In genomic region chrX:30888526-30889146, GRCh38 we compare ENCODE assay signal across 8 cellular contexts. TPM values are rescaled to one million over a fixed set of nuclear protein-coding genes. Genes with fewer than 3 reads are reported as not detected.
DNase-seq lines count a peak whose midpoint lies in the region; ATAC-seq and TF ChIP-seq lines count a peak whose summit lies in the region.

No MANE protein-coding gene starts in this region.

- H3K9me3 ChIP-seq in CD4-positive, alpha-beta memory T cell (ENCODE audit: control insufficient read depth in 1 of 2, low read length in 2 of 2), result no peaks in the 10 kb centered on the region
- no peaks in the 10 kb centered on the region for H3K9me3 ChIP-seq in upper lobe of right lung

- H3K4me3 ChIP-seq in CD4-positive, alpha-beta memory T cell (ENCODE audit: low read length in 2 of 2), result peak overlapping the region; percentile 57 to 65
- peak overlapping the region; percentile 64 for H3K4me3 ChIP-seq in epithelial cell of esophagus (ENCODE audit: low read length)
- peak overlapping the region; percentile 61 for H3K4me3 ChIP-seq in upper lobe of right lung

- peak in 1 of 5 donors; percentile 39 for DNase-seq in CD4-positive, alpha-beta memory T cell
- DNase-seq in activated CD4-positive, alpha-beta T cell treated with anti-CD3 and anti-CD28 coated beads, Interleukin-2, amount 10 ng/mL, durations not matched to agents 24 days and 14 days, result peak; percentile 76
- DNase-seq in epithelial cell of esophagus (ENCODE audit: low read depth), result no peak
- DNase-seq in natural killer cell, result no peak
- DNase-seq in upper lobe of right lung, result no peak
- DNase-seq in effector CD4-positive, alpha-beta T cell, result no peak

- no peaks in the 10 kb centered on the region for H3K27me3 Mint-ChIP-seq in CD4-positive, alpha-beta memory T cell
- H3K27me3 Mint-ChIP-seq in activated CD4-positive, alpha-beta T cell treated with anti-CD3 and anti-CD28 coated beads, Interleukin-2, amount 10 ng/mL, durations not matched to agents 24 days and 14 days, result peaks cover 2% of the 10 kb centered on the region
- no peaks in the 10 kb centered on the region for H3K27me3 Mint-ChIP-seq in natural killer cell (ENCODE audit: low read depth in 2 of 2)

- CTCF ChIA-PET in CD4-positive, alpha-beta memory T cell (lab: Charles Lee; ENCODE audit: partially characterized antibody), result no interaction called here

- no peaks in the 10 kb centered on the region for H3K36me3 ChIP-seq in CD4-positive, alpha-beta memory T cell (ENCODE audit: insufficient read depth, low read length)
- H3K36me3 ChIP-seq in upper lobe of right lung, result no peaks in the 10 kb centered on the region

- H3K4me3 Mint-ChIP-seq in CD4-positive, alpha-beta memory T cell, result peak overlapping the region; percentile 83 to 93 (median 87)
- H3K4me3 Mint-ChIP-seq in activated CD4-positive, alpha-beta T cell treated with anti-CD3 and anti-CD28 coated beads, Interleukin-2, amount 10 ng/mL, durations not matched to agents 24 days and 14 days, result peak overlapping the region; percentile 88
- H3K4me3 Mint-ChIP-seq in natural killer cell, result peak overlapping the region; percentile 81

- TF ChIP-seq CTCF in epithelial cell of esophagus (IDR thresholded peaks at IDR 0.05; ENCODE audit: insufficient read depth, low read depth, low read length, missing control alignments) (no peak), natural killer cell (IDR thresholded peaks at IDR 0.05) (no peak), upper lobe of right lung (IDR thresholded peaks at IDR 0.05) (no peak)

- POLR2A ChIA-PET in CD4-positive, alpha-beta memory T cell (lab: Charles Lee; ENCODE audit: partially characterized antibody), result interaction anchor here (1.4 kb wide), 1 partner anchor 57 kb away, joined by 3 read pairs; no protein-coding TSS in a partner anchor

- peaks cover 43% of the 10 kb centered on the region for H3K4me1 ChIP-seq in CD4-positive, alpha-beta memory T cell (ENCODE audit: insufficient read depth, low read length)
- H3K4me1 ChIP-seq in upper lobe of right lung, result no peaks in the 10 kb centered on the region

- intact Hi-C loops in CD4-positive, alpha-beta memory T cell (cut with micrococcal nuclease), result loop anchor here (1.0 to 10.0 kb wide), 4 partner anchors 58 to 312 kb away; partner anchors contain the start of genes GK and TASL
- intact Hi-C loops in activated CD4-positive, alpha-beta T cell treated with anti-CD3 and anti-CD28 coated beads, Interleukin-2, amount 10 ng/mL, durations not matched to agents 24 days and 14 days (cut with micrococcal nuclease), result loop anchor here (1.0 to 10.0 kb wide), 8 partner anchors 7 to 311 kb away; partner anchors contain the start of gene TASL
- intact Hi-C loops in natural killer cell (cut with micrococcal nuclease), result loop anchor here (5.0 to 10.0 kb wide), 2 partner anchors 236 to 314 kb away; partner anchors contain the start of genes GK and TASL
- intact Hi-C loops in upper lobe of right lung (cut with DNase I), result no loop called here

- ATAC-seq in GM19397 (IDR thresholded peaks at IDR 0.05; ENCODE audit: unreplicated experiment), result peak; percentile 26
- peak; percentile 19 for ATAC-seq in HG03457 (IDR thresholded peaks at IDR 0.05; ENCODE audit: unreplicated experiment)
- peak; percentile 17 to 29 (median 17) for ATAC-seq in natural killer cell
- peak; percentile 37 for ATAC-seq in upper lobe of right lung

- peak overlapping the region; percentile 68 to 91 (median 83) for H3K27ac Mint-ChIP-seq in CD4-positive, alpha-beta memory T cell
- H3K27ac Mint-ChIP-seq in activated CD4-positive, alpha-beta T cell treated with anti-CD3 and anti-CD28 coated beads, Interleukin-2, amount 10 ng/mL, durations not matched to agents 24 days and 14 days, result peak overlapping the region; percentile 92
- peak overlapping the region; percentile 72 to 94 for H3K27ac Mint-ChIP-seq in natural killer cell

- H3K9me3 Mint-ChIP-seq in CD4-positive, alpha-beta memory T cell, result peaks cover 0 to 2% (median 0%) of the 10 kb centered on the region in 8 donors
- H3K9me3 Mint-ChIP-seq in activated CD4-positive, alpha-beta T cell treated with anti-CD3 and anti-CD28 coated beads, Interleukin-2, amount 10 ng/mL, durations not matched to agents 24 days and 14 days, result no peaks in the 10 kb centered on the region
- H3K9me3 Mint-ChIP-seq in natural killer cell, result no peaks in the 10 kb centered on the region

- no peaks in the 10 kb centered on the region for H3K27me3 ChIP-seq in CD4-positive, alpha-beta memory T cell (ENCODE audit: insufficient read depth, low read length)
- H3K27me3 ChIP-seq in upper lobe of right lung, result no peaks in the 10 kb centered on the region

- H3K27ac ChIP-seq in CD4-positive, alpha-beta memory T cell (ENCODE audit: low read depth, low read length), result peak overlapping the region; percentile 72
- H3K27ac ChIP-seq in upper lobe of right lung, result peak overlapping the region; percentile 79

- peaks cover 13 to 57% (median 38%) of the 10 kb centered on the region in 4 donors for H3K4me1 Mint-ChIP-seq in CD4-positive, alpha-beta memory T cell
- peaks cover 21% of the 10 kb centered on the region for H3K4me1 Mint-ChIP-seq in activated CD4-positive, alpha-beta T cell treated with anti-CD3 and anti-CD28 coated beads, Interleukin-2, amount 10 ng/mL, durations not matched to agents 24 days and 14 days
- H3K4me1 Mint-ChIP-seq in natural killer cell, result peaks cover 19 to 41% of the 10 kb centered on the region in 2 donors

- H3K36me3 Mint-ChIP-seq in CD4-positive, alpha-beta memory T cell, result peaks cover 0 to 5% of the 10 kb centered on the region in 2 donors
- peaks cover 16% of the 10 kb centered on the region for H3K36me3 Mint-ChIP-seq in activated CD4-positive, alpha-beta T cell treated with anti-CD3 and anti-CD28 coated beads, Interleukin-2, amount 10 ng/mL, durations not matched to agents 24 days and 14 days (ENCODE audit: low read depth)
- H3K36me3 Mint-ChIP-seq in natural killer cell, result no peaks in the 10 kb centered on the region

RNA-seq across cellular contexts. Expression of gene TAB3, which starts 0.4 kb away (rescaled TPM):
- 10 to 100 TPM; 21.0 to 23.8 TPM for total RNA-seq in CD4-positive, alpha-beta memory T cell
- 1 to 10 TPM; 4.8 to 6.8 TPM for polyA plus RNA-seq in CD4-positive, alpha-beta memory T cell
- total RNA-seq in activated CD4-positive, alpha-beta T cell treated with anti-CD3 and anti-CD28 coated beads, Interleukin-2, amount 10 ng/mL, durations not matched to agents 24 days and 14 days, result 21.9 and 23.7 TPM in 2 replicates
- total RNA-seq in natural killer cell, result 10 to 100 TPM; 20.4 to 26.1 (median 21.3) TPM
- 21.9 TPM for total RNA-seq in upper lobe of right lung
